In the genomic region with DNA sequence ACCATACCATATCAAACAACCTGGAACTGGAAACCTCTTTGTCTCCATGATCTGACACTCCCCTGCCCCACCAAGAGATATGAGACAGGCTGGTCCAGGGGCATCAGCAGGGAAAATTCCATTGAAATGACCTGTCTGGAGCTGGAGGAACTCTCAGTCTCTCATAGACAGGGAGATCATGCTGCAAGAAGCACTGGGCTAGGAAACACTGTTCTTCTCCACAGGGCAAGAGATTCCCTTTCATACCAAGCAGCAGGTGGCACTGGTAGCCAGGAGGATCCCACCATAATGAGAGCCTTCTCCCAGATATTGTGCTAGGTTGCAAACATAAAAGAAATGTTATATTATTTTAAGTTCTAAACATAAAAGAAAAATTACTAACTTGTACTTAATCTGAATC, we compare ENCODE assay signal across 1 cellular context.
TF ChIP-seq lines count a peak whose summit lies in the region.

No MANE protein-coding gene starts in this region.

TF ChIP-seq in H1, 55 proteins besides CTCF, POLR2A, EP300 and RAD21:
- TF ChIP-seq YY1 (IDR thresholded peaks at IDR 0.05; ENCODE audit: low read depth, low read length) = no peak
- TF ChIP-seq NANOG (IDR thresholded peaks at IDR 0.05; ENCODE audit: insufficient read depth, low read depth, low read length, poor library complexity, severe bottlenecking) = no peak
- TF ChIP-seq FOSL1 (IDR thresholded peaks at IDR 0.05; ENCODE audit: insufficient read depth, low read depth, low read length) = no peak
- TF ChIP-seq MAFK (IDR thresholded peaks at IDR 0.05; ENCODE audit: low read depth, low read length) = no peak
- no peak for TF ChIP-seq RNF2 (IDR thresholded peaks at IDR 0.05; ENCODE audit: borderline replicate concordance, low read depth, low read length, missing control alignments, poor library complexity, severe bottlenecking)
- TF ChIP-seq, protein P1, sequence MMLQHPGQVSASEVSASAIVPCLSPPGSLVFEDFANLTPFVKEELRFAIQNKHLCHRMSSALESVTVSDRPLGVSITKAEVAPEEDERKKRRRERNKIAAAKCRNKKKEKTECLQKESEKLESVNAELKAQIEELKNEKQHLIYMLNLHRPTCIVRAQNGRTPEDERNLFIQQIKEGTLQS (IDR thresholded peaks at IDR 0.05; ENCODE audit: insufficient read depth, low read depth, low read length) = no peak
